In genomic region chr6:39920147-39920546, GRCh38 we compare ENCODE assay signal across 29 cellular contexts.
"Had no signal": no experiment of that assay in that cellular context is flagged by ENCODE, and none has a peak within 500 bp of the region (broad histone marks: within the 10 kb centered on the region; RNA-seq: fewer than 3 reads in every experiment).

No MANE protein-coding gene starts in this region.

- H3K9me3 ChIP-seq: esophagus squamous epithelium, heart right ventricle, left ventricle myocardium inferior, lower lobe of right lung, ovary, right atrium auricular region, sigmoid colon, spleen, testis, tibial artery, upper lobe of left lung had no signal

- H3K36me3 Mint-ChIP-seq: natural killer cell; stimulated activated memory B cell treated with anti-CD40 and anti-IgM and Interleukin-4, amounts not matched to agents 10 μg/mL and 1 μg/mL and 100 μg/mL, for 72 hours had no signal

- H3K4me3 Mint-ChIP-seq: central memory CD8-positive, alpha-beta T cell; natural killer cell; stimulated activated memory B cell treated with anti-CD40 and anti-IgM and Interleukin-4, amounts not matched to agents 10 μg/mL and 1 μg/mL and 100 μg/mL, for 72 hours had no signal

- H3K4me1 ChIP-seq: right atrium auricular region, sigmoid colon, testis had no signal

- H3K4me1 Mint-ChIP-seq: central memory CD8-positive, alpha-beta T cell; natural killer cell; stimulated activated memory B cell treated with anti-CD40 and anti-IgM and Interleukin-4, amounts not matched to agents 10 μg/mL and 1 μg/mL and 100 μg/mL, for 72 hours had no signal

- H3K27ac Mint-ChIP-seq: natural killer cell; stimulated activated memory B cell treated with anti-CD40 and anti-IgM and Interleukin-4, amounts not matched to agents 10 μg/mL and 1 μg/mL and 100 μg/mL, for 72 hours had no signal

- H3K4me3 ChIP-seq: coronary artery, esophagus squamous epithelium, heart right ventricle, left ventricle myocardium inferior, lower lobe of right lung, ovary, right atrium auricular region, sigmoid colon, spleen, testis, tibial artery, upper lobe of left lung had no signal

- H3K9me3 Mint-ChIP-seq: central memory CD8-positive, alpha-beta T cell; natural killer cell; stimulated activated memory B cell treated with anti-CD40 and anti-IgM and Interleukin-4, amounts not matched to agents 10 μg/mL and 1 μg/mL and 100 μg/mL, for 72 hours had no signal

- ATAC-seq: heart right ventricle; lower lobe of right lung; natural killer cell; stimulated activated memory B cell treated with anti-CD40 and anti-IgM and Interleukin-4, amounts not matched to agents 10 μg/mL and 1 μg/mL and 100 μg/mL, for 72 hours; stimulated activated naive CD8-positive, alpha-beta T cell treated with anti-CD3 and anti-CD28 coated beads, Interleukin-15, Interleukin-2, amounts not matched to agents 100 U/mL and 50 U/mL, for 24 hours had no signal

- H3K27me3 Mint-ChIP-seq: stimulated activated memory B cell treated with anti-CD40 and anti-IgM and Interleukin-4, amounts not matched to agents 10 μg/mL and 1 μg/mL and 100 μg/mL, for 72 hours had no signal

- H3K36me3 ChIP-seq: ovary had no signal

- H3K27ac ChIP-seq: coronary artery, esophagus squamous epithelium, heart right ventricle, left ventricle myocardium inferior, lower lobe of right lung, ovary, right atrium auricular region, sigmoid colon, spleen, testis, tibial artery, upper lobe of left lung had no signal

- H3K27me3 ChIP-seq: esophagus squamous epithelium, heart right ventricle, ovary, right atrium auricular region, sigmoid colon, spleen, testis, tibial artery, upper lobe of left lung had no signal

- FAIRE-seq: endothelial cell of umbilical vein, islet of Langerhans, urothelium cell line had no signal

- DNase-seq: dermis blood vessel endothelial cell; effector memory CD4-positive, alpha-beta T cell; erythroblast; esophagus squamous epithelium; foreskin melanocyte; glutamatergic neuron; heart right ventricle; hippocampal formation; kidney glomerular epithelial cell; left ventricle myocardium inferior; lower lobe of right lung; natural killer cell; occipital lobe; ovary; sigmoid colon; spleen; stimulated activated CD4-positive, alpha-beta T cell treated with anti-CD3 and anti-CD28 coated beads, Interleukin-4, amount 100 ng/mL, for 4 hours; stimulated activated naive CD8-positive, alpha-beta T cell treated with anti-CD3 and anti-CD28 coated beads, Interleukin-15, Interleukin-2, amounts not matched to agents 100 U/mL and 50 U/mL, for 24 hours; substantia nigra; testis; upper lobe of left lung had no signal
